ENCODE assay signal across 22 cellular contexts in the genomic region with DNA sequence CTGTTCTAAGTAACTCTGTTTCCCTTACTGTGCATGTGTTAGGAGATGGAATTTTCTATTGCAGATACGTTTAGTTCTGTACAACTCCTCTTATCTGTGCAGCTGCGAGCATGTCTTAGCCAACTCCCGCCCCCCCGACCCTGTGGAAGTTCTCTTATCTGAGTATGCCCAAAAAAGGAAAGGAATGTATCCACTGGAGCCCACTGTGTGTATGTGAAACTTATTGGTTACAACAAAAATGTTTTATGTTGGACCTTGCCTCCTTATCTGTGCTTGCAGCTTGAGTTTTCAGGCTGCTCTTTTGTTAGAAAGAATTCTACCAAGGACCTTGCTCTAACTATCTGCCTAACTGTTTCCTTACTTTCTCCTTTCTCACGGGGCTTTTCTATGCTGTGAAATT. TPM values are rescaled to one million over a fixed set of nuclear protein-coding genes. Genes with fewer than 3 reads are reported as not detected.
DNase-seq lines count a peak whose midpoint lies in the region; ATAC-seq and TF ChIP-seq lines count a peak whose summit lies in the region.
"Had no signal": no experiment of that assay in that cellular context is flagged by ENCODE, and none has a peak within 500 bp of the region (broad histone marks: within the 10 kb centered on the region; RNA-seq: fewer than 3 reads in every experiment).

No MANE protein-coding gene starts in this region.

- H3K9me3 ChIP-seq in HUES48 (ENCODE audit: control insufficient read depth, insufficient read depth, low read length) = peaks cover 11% of the 10 kb centered on the region
- peaks cover 0 to 3% (median 0%) of the 10 kb centered on the region in 11 donors for H3K9me3 ChIP-seq in heart right ventricle
- no peaks in the 10 kb centered on the region for H3K9me3 ChIP-seq in neural progenitor cell (ENCODE audit: low read depth)
- H3K9me3 ChIP-seq: thyroid gland had no signal

- H3K4me3 ChIP-seq in HUES48 (ENCODE audit: low read depth, low read length) = no peak overlapping the region
- no peak overlapping the region for H3K4me3 ChIP-seq in astrocyte of the spinal cord (ENCODE audit: low read depth, low read length)
- H3K4me3 ChIP-seq in heart right ventricle = no peak overlapping the region
- no peak overlapping the region for H3K4me3 ChIP-seq in neural progenitor cell
- H3K4me3 ChIP-seq: thyroid gland had no signal

- H3K36me3 ChIP-seq in HUES48 (ENCODE audit: control insufficient read depth, insufficient read depth, low read length) = no peaks in the 10 kb centered on the region
- H3K36me3 ChIP-seq in heart right ventricle = no peaks in the 10 kb centered on the region
- no peaks in the 10 kb centered on the region for H3K36me3 ChIP-seq in neural progenitor cell
- H3K36me3 ChIP-seq: thyroid gland had no signal

- no peak overlapping the region for H2AFZ ChIP-seq in neural progenitor cell (replicated peaks)

- H3K27me3 ChIP-seq in HUES48 (ENCODE audit: control insufficient read depth, insufficient read depth, low read length) (no peaks in the 10 kb centered on the region), heart right ventricle (no peaks in the 10 kb centered on the region), neural progenitor cell (no peaks in the 10 kb centered on the region)
- H3K27me3 ChIP-seq: thyroid gland had no signal

- H3K4me1 Mint-ChIP-seq in neural progenitor cell = peaks cover 6% of the 10 kb centered on the region
- H3K4me1 Mint-ChIP-seq: activated CD4-positive, alpha-beta T cell treated with anti-CD3 and anti-CD28 coated beads for 36 hours; stimulated activated effector memory CD8-positive, alpha-beta T cell treated with anti-CD3 and anti-CD28 coated beads, Interleukin-12 subunit alpha, Interleukin-12 subunit beta, amount 100 ng/mL, for 72 hours had no signal

- ATAC-seq in heart right ventricle (peak in 6 of 8 donors; percentile 21 to 74 (median 52)), HG03520 (IDR thresholded peaks at IDR 0.05; ENCODE audit: unreplicated experiment) (no peak), HG02884 (IDR thresholded peaks at IDR 0.05; ENCODE audit: unreplicated experiment) (no peak), GM19452 (IDR thresholded peaks at IDR 0.05; ENCODE audit: unreplicated experiment) (no peak)
- ATAC-seq: activated CD4-positive, alpha-beta T cell treated with anti-CD3 and anti-CD28 coated beads for 36 hours; left colon; stimulated activated effector memory CD8-positive, alpha-beta T cell treated with anti-CD3 and anti-CD28 coated beads, Interleukin-12 subunit alpha, Interleukin-12 subunit beta, amount 100 ng/mL, for 72 hours had no signal

- no peaks in the 10 kb centered on the region for H3K79me2 ChIP-seq in neural progenitor cell (ENCODE audit: low read depth)

- H3K36me3 Mint-ChIP-seq in neural progenitor cell = no peaks in the 10 kb centered on the region
- H3K36me3 Mint-ChIP-seq: stimulated activated effector memory CD8-positive, alpha-beta T cell treated with anti-CD3 and anti-CD28 coated beads, Interleukin-12 subunit alpha, Interleukin-12 subunit beta, amount 100 ng/mL, for 72 hours had no signal

- DNase-seq in astrocyte of the spinal cord (ENCODE audit: low read depth, low spot score) (peak; percentile 33), heart right ventricle (peak in 1 of 2 donors; percentile 4), neural progenitor cell (ENCODE audit: low spot score) (peak; percentile 19), NCI-H510A treated with DMSO at 0.1 percent for 48 hours (lab: John Stamatoyannopoulos, UW) (no peak)
- DNase-seq: activated CD4-positive, alpha-beta T cell treated with anti-CD3 and anti-CD28 coated beads for 36 hours; activated naive CD4-positive, alpha-beta T cell treated with anti-CD3 and anti-CD28 coated beads, Interleukin-2, amount 50 U/mL, for 16 hours; AML-193; effector CD4-positive, alpha-beta T cell; left colon; MM.1S; NCI-H187 treated with DMSO at 0.1 percent for 48 hours; NCI-H510A; SHP77 treated with DMSO at 0.1 percent for 48 hours; stimulated activated CD4-positive, alpha-beta T cell treated with anti-CD3 and anti-CD28 coated beads, Interleukin-12 subunit alpha, Interleukin-12 subunit beta, amount 100 ng/mL, for 4 hours; T-helper 2 cell; thyroid gland had no signal

- H3F3A ChIP-seq in neural progenitor cell (ENCODE audit: low read depth) = no peaks in the 10 kb centered on the region

- 5 to 13% methylated on average over 5 of the region's 5 CpGs for WGBS in heart right ventricle, 2 donors

- no peak overlapping the region for H3K4me2 ChIP-seq in neural progenitor cell

- H3K4me3 Mint-ChIP-seq in neural progenitor cell = no peak overlapping the region
- H3K4me3 Mint-ChIP-seq: activated CD4-positive, alpha-beta T cell treated with anti-CD3 and anti-CD28 coated beads for 36 hours; stimulated activated effector memory CD8-positive, alpha-beta T cell treated with anti-CD3 and anti-CD28 coated beads, Interleukin-12 subunit alpha, Interleukin-12 subunit beta, amount 100 ng/mL, for 72 hours had no signal

- no peak overlapping the region for H3K27ac Mint-ChIP-seq in neural progenitor cell
- H3K27ac Mint-ChIP-seq: activated CD4-positive, alpha-beta T cell treated with anti-CD3 and anti-CD28 coated beads for 36 hours; stimulated activated effector memory CD8-positive, alpha-beta T cell treated with anti-CD3 and anti-CD28 coated beads, Interleukin-12 subunit alpha, Interleukin-12 subunit beta, amount 100 ng/mL, for 72 hours had no signal

- H3K27ac ChIP-seq in HUES48 (ENCODE audit: low read depth, low read length) (peak overlapping the region; percentile 21), heart right ventricle (no peak overlapping the region), neural progenitor cell (no peak overlapping the region)
- H3K27ac ChIP-seq: thyroid gland had no signal

- intact Hi-C loops in heart right ventricle (cut with DNase I) = no loop called here

- no peaks in the 10 kb centered on the region for H3K27me3 Mint-ChIP-seq in neural progenitor cell (ENCODE audit: insufficient read depth, low read depth)
- H3K27me3 Mint-ChIP-seq: activated CD4-positive, alpha-beta T cell treated with anti-CD3 and anti-CD28 coated beads for 36 hours had no signal

- no peak for TF ChIP-seq CTCF in astrocyte of the spinal cord (IDR thresholded peaks at IDR 0.05; ENCODE audit: low read depth, low read length)
- TF ChIP-seq CTCF in heart right ventricle (IDR thresholded peaks at IDR 0.05) = no peak
- TF ChIP-seq CTCF in neural progenitor cell (IDR thresholded peaks at IDR 0.05) = no peak

- H3K9me3 Mint-ChIP-seq in neural progenitor cell = no peaks in the 10 kb centered on the region
- H3K9me3 Mint-ChIP-seq: stimulated activated effector memory CD8-positive, alpha-beta T cell treated with anti-CD3 and anti-CD28 coated beads, Interleukin-12 subunit alpha, Interleukin-12 subunit beta, amount 100 ng/mL, for 72 hours had no signal

- in situ Hi-C loops in astrocyte of the spinal cord (cut with HindIII; ENCODE audit: low sequenced_read_pairs) = no loop called here

- H4K20me1 ChIP-seq in neural progenitor cell (ENCODE audit: low read depth) = no peaks in the 10 kb centered on the region

- H3K9ac ChIP-seq in HUES48 (ENCODE audit: low read depth, low read length) (no peak overlapping the region), neural progenitor cell (no peak overlapping the region)

- H3K4me1 ChIP-seq in HUES48 (ENCODE audit: control insufficient read depth, insufficient read depth, low read length) (0 out of 2 replicates have a peak, but pooled peaks cover 3% of the 10 kb centered on the region), heart right ventricle (peaks cover 0 to 9% (median 0%) of the 10 kb centered on the region in 9 donors), neural progenitor cell (peaks cover 8% of the 10 kb centered on the region)
- H3K4me1 ChIP-seq: thyroid gland had no signal

RNA-seq across cellular contexts. Expression of gene DCAF8L2, which starts 24.2 kb away (rescaled TPM):
- total RNA-seq in heart right ventricle = not detected
- polyA plus RNA-seq in heart right ventricle = not detected
- total RNA-seq in neural progenitor cell (ENCODE audit: low replicate concordance) = not detected in 2 replicates
- total RNA-seq: activated CD4-positive, alpha-beta T cell treated with anti-CD3 and anti-CD28 coated beads for 36 hours; bronchial epithelial cell; left colon had no signal

Comparison
In these comparisons a context has a peak if more than half of its experiments do, and no peak if none do; other contexts are left out.
1. ATAC-seq: peak in heart right ventricle (6 of 8); none in HG03520 (single experiment), HG02884 (single experiment) and GM19452 (single experiment).